1 cellular context compared by ENCODE assay signal in the genomic region with DNA sequence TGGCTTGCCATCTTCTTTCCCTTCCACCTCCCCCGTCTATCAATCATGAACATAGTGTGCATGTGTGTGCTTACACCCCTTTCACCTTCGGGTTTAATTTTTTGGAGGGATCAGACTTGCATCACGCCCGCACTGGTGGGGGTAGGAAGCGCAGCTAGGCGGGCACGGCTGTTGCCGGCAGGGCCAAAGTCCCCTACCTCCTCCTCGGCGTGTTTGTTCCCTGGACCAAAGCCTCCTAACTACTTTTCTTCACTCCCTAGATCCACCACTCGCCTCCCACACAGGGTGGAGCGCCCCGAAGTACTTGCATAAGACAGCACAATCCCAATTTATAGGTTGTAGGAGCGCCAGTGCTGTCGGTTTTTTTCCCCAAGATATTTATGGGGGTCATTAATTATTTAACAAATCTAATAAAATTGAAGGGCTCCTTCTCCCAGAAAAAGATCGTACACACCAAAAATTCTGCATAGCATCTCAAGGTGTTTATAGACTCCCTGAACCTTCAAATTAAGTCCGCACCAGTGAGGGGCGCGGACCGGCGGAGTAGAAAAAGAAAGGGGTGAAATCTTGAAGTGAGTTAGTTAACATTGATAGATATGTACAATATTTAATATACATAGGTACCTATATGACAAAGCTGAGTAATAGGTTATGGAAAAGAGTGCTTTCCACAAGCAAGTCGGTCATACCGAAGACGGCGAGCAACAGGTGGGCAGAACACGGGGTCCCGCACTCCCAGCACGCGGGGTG.
TF ChIP-seq lines count a peak whose summit lies in the region.

No MANE protein-coding gene starts in this region.

TF ChIP-seq in HepG2, 621 proteins besides CTCF, POLR2A, EP300 and RAD21 (continued from another document and continues in another):
- TF ChIP-seq, protein P1, sequence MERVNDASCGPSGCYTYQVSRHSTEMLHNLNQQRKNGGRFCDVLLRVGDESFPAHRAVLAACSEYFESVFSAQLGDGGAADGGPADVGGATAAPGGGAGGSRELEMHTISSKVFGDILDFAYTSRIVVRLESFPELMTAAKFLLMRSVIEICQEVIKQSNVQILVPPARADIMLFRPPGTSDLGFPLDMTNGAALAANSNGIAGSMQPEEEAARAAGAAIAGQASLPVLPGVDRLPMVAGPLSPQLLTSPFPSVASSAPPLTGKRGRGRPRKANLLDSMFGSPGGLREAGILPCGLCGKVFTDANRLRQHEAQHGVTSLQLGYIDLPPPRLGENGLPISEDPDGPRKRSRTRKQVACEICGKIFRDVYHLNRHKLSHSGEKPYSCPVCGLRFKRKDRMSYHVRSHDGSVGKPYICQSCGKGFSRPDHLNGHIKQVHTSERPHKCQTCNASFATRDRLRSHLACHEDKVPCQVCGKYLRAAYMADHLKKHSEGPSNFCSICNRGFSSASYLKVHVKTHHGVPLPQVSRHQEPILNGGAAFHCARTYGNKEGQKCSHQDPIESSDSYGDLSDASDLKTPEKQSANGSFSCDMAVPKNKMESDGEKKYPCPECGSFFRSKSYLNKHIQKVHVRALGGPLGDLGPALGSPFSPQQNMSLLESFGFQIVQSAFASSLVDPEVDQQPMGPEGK (CRISPR knock-in tag; IDR thresholded peaks at IDR 0.05) = peak; percentile 35; the same call in 1 of the 2 replicates
- TF ChIP-seq, protein P2, sequence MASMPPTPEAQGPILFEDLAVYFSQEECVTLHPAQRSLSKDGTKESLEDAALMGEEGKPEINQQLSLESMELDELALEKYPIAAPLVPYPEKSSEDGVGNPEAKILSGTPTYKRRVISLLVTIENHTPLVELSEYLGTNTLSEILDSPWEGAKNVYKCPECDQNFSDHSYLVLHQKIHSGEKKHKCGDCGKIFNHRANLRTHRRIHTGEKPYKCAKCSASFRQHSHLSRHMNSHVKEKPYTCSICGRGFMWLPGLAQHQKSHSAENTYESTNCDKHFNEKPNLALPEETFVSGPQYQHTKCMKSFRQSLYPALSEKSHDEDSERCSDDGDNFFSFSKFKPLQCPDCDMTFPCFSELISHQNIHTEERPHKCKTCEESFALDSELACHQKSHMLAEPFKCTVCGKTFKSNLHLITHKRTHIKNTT (CRISPR knock-in tag; IDR thresholded peaks at IDR 0.05) = no peak
- TF ChIP-seq, protein P3, sequence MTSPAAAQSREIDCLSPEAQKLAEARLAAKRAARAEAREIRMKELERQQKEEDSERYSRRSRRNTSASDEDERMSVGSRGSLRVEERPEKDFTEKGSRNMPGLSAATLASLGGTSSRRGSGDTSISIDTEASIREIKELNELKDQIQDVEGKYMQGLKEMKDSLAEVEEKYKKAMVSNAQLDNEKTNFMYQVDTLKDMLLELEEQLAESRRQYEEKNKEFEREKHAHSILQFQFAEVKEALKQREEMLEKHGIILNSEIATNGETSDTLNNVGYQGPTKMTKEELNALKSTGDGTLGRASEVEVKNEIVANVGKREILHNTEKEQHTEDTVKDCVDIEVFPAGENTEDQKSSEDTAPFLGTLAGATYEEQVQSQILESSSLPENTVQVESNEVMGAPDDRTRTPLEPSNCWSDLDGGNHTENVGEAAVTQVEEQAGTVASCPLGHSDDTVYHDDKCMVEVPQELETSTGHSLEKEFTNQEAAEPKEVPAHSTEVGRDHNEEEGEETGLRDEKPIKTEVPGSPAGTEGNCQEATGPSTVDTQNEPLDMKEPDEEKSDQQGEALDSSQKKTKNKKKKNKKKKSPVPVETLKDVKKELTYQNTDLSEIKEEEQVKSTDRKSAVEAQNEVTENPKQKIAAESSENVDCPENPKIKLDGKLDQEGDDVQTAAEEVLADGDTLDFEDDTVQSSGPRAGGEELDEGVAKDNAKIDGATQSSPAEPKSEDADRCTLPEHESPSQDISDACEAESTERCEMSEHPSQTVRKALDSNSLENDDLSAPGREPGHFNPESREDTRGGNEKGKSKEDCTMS (CRISPR knock-in tag; conservative IDR thresholded peaks at IDR 0.05) = no peak
- TF ChIP-seq RARG (CRISPR knock-in tag; IDR thresholded peaks at IDR 0.05; ENCODE audit: low read depth) (no peak), NONO (IDR thresholded peaks at IDR 0.05) (no peak), NONO (CRISPR knock-in tag; conservative IDR thresholded peaks at IDR 0.05) (peak; percentile 58), PHF21A (CRISPR knock-in tag; IDR thresholded peaks at IDR 0.05) (no peak), SNRNP70 (IDR thresholded peaks at IDR 0.05; ENCODE audit: low read depth, low read length) (no peak), TEAD2 (CRISPR knock-in tag; IDR thresholded peaks at IDR 0.05) (no peak), ZNF720 (CRISPR knock-in tag; IDR thresholded peaks at IDR 0.05) (no peak), ZNF660 (CRISPR knock-in tag; IDR thresholded peaks at IDR 0.05; ENCODE audit: borderline replicate concordance, low read depth) (no peak), SSRP1 (CRISPR knock-in tag; IDR thresholded peaks at IDR 0.05) (no peak), PITX1 (CRISPR knock-in tag; IDR thresholded peaks at IDR 0.05) (peak; percentile 34; the same call in 1 of the 2 replicates), ERF (CRISPR knock-in tag; IDR thresholded peaks at IDR 0.05) (peak; percentile 27; the same call in 1 of the 2 replicates), ZNF3 (CRISPR knock-in tag; IDR thresholded peaks at IDR 0.05) (no peak), PHF20 (CRISPR knock-in tag; IDR thresholded peaks at IDR 0.05) (no peak), ZNF329 (CRISPR knock-in tag; IDR thresholded peaks at IDR 0.05; ENCODE audit: low read depth) (no peak), NCOA2 (CRISPR knock-in tag; IDR thresholded peaks at IDR 0.05) (peak; percentile 3; the same call in 1 of the 2 replicates), NCOR1 (IDR thresholded peaks at IDR 0.05; ENCODE audit: borderline replicate concordance, low read length) (peak; percentile 29; the same call in 1 of the 2 replicates), MATR3 (CRISPR knock-in tag; IDR thresholded peaks at IDR 0.05) (no peak), RBM39 (IDR thresholded peaks at IDR 0.05; ENCODE audit: low read depth, low read length, poor library complexity, severe bottlenecking) (no peak), JUN (CRISPR knock-in tag; IDR thresholded peaks at IDR 0.05) (no peak), ZNF468 (CRISPR knock-in tag; IDR thresholded peaks at IDR 0.05) (no peak)
- TF ChIP-seq, protein P4, sequence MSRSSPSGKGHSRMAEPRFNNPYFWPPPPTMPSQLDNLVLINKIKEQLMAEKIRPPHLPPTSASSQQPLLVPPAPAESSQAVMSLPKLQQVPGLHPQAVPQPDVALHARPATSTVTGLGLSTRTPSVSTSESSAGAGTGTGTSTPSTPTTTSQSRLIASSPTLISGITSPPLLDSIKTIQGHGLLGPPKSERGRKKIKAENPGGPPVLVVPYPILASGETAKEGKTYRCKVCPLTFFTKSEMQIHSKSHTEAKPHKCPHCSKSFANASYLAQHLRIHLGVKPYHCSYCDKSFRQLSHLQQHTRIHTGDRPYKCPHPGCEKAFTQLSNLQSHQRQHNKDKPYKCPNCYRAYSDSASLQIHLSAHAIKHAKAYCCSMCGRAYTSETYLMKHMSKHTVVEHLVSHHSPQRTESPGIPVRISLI (CRISPR knock-in tag; IDR thresholded peaks at IDR 0.05; ENCODE audit: borderline replicate concordance) = no peak
- TF ChIP-seq, protein P5, sequence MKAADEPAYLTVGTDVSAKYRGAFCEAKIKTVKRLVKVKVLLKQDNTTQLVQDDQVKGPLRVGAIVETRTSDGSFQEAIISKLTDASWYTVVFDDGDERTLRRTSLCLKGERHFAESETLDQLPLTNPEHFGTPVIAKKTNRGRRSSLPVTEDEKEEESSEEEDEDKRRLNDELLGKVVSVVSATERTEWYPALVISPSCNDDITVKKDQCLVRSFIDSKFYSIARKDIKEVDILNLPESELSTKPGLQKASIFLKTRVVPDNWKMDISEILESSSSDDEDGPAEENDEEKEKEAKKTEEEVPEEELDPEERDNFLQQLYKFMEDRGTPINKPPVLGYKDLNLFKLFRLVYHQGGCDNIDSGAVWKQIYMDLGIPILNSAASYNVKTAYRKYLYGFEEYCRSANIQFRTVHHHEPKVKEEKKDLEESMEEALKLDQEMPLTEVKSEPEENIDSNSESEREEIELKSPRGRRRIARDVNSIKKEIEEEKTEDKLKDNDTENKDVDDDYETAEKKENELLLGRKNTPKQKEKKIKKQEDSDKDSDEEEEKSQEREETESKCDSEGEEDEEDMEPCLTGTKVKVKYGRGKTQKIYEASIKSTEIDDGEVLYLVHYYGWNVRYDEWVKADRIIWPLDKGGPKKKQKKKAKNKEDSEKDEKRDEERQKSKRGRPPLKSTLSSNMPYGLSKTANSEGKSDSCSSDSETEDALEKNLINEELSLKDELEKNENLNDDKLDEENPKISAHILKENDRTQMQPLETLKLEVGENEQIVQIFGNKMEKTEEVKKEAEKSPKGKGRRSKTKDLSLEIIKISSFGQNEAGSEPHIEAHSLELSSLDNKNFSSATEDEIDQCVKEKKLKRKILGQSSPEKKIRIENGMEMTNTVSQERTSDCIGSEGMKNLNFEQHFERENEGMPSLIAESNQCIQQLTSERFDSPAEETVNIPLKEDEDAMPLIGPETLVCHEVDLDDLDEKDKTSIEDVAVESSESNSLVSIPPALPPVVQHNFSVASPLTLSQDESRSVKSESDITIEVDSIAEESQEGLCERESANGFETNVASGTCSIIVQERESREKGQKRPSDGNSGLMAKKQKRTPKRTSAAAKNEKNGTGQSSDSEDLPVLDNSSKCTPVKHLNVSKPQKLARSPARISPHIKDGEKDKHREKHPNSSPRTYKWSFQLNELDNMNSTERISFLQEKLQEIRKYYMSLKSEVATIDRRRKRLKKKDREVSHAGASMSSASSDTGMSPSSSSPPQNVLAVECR (CRISPR knock-in tag; IDR thresholded peaks at IDR 0.05; ENCODE audit: borderline replicate concordance) = 0 out of 2 replicates have a peak, but pooled peaks have one; percentile 0
- TF ChIP-seq, protein P6, sequence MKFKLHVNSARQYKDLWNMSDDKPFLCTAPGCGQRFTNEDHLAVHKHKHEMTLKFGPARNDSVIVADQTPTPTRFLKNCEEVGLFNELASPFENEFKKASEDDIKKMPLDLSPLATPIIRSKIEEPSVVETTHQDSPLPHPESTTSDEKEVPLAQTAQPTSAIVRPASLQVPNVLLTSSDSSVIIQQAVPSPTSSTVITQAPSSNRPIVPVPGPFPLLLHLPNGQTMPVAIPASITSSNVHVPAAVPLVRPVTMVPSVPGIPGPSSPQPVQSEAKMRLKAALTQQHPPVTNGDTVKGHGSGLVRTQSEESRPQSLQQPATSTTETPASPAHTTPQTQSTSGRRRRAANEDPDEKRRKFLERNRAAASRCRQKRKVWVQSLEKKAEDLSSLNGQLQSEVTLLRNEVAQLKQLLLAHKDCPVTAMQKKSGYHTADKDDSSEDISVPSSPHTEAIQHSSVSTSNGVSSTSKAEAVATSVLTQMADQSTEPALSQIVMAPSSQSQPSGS (CRISPR knock-in tag; IDR thresholded peaks at IDR 0.05) = no peak
- TF ChIP-seq, protein P7, sequence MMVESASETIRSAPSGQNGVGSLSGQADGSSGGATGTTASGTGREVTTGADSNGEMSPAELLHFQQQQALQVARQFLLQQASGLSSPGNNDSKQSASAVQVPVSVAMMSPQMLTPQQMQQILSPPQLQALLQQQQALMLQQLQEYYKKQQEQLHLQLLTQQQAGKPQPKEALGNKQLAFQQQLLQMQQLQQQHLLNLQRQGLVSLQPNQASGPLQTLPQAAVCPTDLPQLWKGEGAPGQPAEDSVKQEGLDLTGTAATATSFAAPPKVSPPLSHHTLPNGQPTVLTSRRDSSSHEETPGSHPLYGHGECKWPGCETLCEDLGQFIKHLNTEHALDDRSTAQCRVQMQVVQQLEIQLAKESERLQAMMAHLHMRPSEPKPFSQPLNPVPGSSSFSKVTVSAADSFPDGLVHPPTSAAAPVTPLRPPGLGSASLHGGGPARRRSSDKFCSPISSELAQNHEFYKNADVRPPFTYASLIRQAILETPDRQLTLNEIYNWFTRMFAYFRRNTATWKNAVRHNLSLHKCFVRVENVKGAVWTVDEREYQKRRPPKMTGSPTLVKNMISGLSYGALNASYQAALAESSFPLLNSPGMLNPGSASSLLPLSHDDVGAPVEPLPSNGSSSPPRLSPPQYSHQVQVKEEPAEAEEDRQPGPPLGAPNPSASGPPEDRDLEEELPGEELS (CRISPR knock-in tag; IDR thresholded peaks at IDR 0.05) = peak; percentile 29; the same call in 1 of the 2 replicates
- TF ChIP-seq, protein P8, sequence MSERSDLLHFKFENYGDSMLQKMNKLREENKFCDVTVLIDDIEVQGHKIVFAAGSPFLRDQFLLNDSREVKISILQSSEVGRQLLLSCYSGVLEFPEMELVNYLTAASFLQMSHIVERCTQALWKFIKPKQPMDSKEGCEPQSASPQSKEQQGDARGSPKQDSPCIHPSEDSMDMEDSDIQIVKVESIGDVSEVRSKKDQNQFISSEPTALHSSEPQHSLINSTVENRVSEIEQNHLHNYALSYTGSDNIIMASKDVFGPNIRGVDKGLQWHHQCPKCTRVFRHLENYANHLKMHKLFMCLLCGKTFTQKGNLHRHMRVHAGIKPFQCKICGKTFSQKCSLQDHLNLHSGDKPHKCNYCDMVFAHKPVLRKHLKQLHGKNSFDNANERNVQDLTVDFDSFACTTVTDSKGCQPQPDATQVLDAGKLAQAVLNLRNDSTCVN (CRISPR knock-in tag; IDR thresholded peaks at IDR 0.05; ENCODE audit: borderline replicate concordance) = no peak
- TF ChIP-seq, protein P9, sequence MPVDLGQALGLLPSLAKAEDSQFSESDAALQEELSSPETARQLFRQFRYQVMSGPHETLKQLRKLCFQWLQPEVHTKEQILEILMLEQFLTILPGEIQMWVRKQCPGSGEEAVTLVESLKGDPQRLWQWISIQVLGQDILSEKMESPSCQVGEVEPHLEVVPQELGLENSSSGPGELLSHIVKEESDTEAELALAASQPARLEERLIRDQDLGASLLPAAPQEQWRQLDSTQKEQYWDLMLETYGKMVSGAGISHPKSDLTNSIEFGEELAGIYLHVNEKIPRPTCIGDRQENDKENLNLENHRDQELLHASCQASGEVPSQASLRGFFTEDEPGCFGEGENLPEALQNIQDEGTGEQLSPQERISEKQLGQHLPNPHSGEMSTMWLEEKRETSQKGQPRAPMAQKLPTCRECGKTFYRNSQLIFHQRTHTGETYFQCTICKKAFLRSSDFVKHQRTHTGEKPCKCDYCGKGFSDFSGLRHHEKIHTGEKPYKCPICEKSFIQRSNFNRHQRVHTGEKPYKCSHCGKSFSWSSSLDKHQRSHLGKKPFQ (CRISPR knock-in tag; IDR thresholded peaks at IDR 0.05; ENCODE audit: insufficient replicate concordance) = no peak
- TF ChIP-seq, protein P10, sequence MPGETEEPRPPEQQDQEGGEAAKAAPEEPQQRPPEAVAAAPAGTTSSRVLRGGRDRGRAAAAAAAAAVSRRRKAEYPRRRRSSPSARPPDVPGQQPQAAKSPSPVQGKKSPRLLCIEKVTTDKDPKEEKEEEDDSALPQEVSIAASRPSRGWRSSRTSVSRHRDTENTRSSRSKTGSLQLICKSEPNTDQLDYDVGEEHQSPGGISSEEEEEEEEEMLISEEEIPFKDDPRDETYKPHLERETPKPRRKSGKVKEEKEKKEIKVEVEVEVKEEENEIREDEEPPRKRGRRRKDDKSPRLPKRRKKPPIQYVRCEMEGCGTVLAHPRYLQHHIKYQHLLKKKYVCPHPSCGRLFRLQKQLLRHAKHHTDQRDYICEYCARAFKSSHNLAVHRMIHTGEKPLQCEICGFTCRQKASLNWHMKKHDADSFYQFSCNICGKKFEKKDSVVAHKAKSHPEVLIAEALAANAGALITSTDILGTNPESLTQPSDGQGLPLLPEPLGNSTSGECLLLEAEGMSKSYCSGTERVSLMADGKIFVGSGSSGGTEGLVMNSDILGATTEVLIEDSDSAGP (CRISPR knock-in tag; IDR thresholded peaks at IDR 0.05; ENCODE audit: borderline replicate concordance) = no peak
